Comparison of ENCODE assay signal across 21 cellular contexts in the genomic region with DNA sequence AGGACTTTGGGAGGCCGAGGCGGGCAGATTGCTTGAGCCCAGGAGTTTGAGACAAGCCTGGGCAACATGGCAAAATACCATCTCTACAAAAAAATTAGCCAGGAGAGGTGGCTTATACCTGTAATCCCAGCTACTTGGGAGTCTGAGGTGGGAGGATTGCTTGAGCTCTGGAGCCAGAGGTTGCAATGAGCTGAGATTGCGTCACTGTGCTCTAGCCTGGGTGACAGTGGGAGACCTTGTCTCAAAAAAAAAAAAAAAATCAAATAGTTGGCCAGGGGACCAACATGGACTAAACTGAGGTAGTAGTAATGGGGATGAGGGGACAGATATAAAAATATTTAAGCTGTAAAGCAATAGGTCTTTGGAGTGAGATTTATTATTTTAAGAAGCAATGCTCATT.
DNase-seq lines count a peak whose midpoint lies in the region; ATAC-seq, FAIRE-seq and TF ChIP-seq lines count a peak whose summit lies in the region.
"Had no signal": no experiment of that assay in that cellular context is flagged by ENCODE, and none has a peak within 500 bp of the region (broad histone marks: within the 10 kb centered on the region; RNA-seq: fewer than 3 reads in every experiment).

No MANE protein-coding gene starts in this region.

- TF ChIP-seq CTCF in HepG2 (CRISPR knock-in tag; IDR thresholded peaks at IDR 0.05): no peak
- no peak for TF ChIP-seq CTCF in right lobe of liver (IDR thresholded peaks at IDR 0.05)
- TF ChIP-seq CTCF in SU-DHL-6 (IDR thresholded peaks at IDR 0.05; ENCODE audit: insufficient read depth, low read length, poor library complexity, severe bottlenecking): no peak
- no peak for TF ChIP-seq CTCF in mesothelial cell of epicardium (IDR thresholded peaks at IDR 0.05; ENCODE audit: unreplicated experiment)
- no peak for TF ChIP-seq CTCF in type B pancreatic cell (conservative IDR thresholded peaks at IDR 0.05)
- no peak for TF ChIP-seq CTCF in foreskin fibroblast (IDR thresholded peaks at IDR 0.05; ENCODE audit: low read depth, low read length)

- FAIRE-seq in HepG2 (lab: Jason Lieb, UNC): no peak
- FAIRE-seq: bronchial epithelial cell, GM18507, K562 had no signal

- H3K27me3 Mint-ChIP-seq in mesothelial cell of epicardium (ENCODE audit: low read depth) (no peaks in the 10 kb centered on the region), type B pancreatic cell (no peaks in the 10 kb centered on the region)

- no peak overlapping the region for H3K27ac ChIP-seq in HepG2 (ENCODE audit: extremely low read length, insufficient read depth, low read length)
- H3K27ac ChIP-seq in right lobe of liver: no peak overlapping the region
- H3K27ac ChIP-seq in SU-DHL-6 (ENCODE audit: low read depth, low read length): peak overlapping the region; percentile 11; the same call in 1 of the 2 replicates
- H3K27ac ChIP-seq: prostate gland, thoracic aorta had no signal

- no peaks in the 10 kb centered on the region for H3K9me3 Mint-ChIP-seq in mesothelial cell of epicardium
- H3K9me3 Mint-ChIP-seq in type B pancreatic cell: no peaks in the 10 kb centered on the region

- WGBS in HepG2 (ENCODE audit: low lambda C conversion rate): 97% methylated on average over 3 of the region's 3 CpGs
- 78% methylated on average over 1 of the region's 3 CpGs for WGBS in right lobe of liver (ENCODE audit: insufficient coverage, low coverage, low lambda C conversion rate, missing lambda C conversion rate)

- H3K4me3 ChIP-seq in HepG2 (replicated peaks in 1 of 3; ENCODE audit: insufficient read depth in 1 of 3, low read depth in 2 of 3, low read length in 3 of 3): no peak overlapping the region
- H3K4me3 ChIP-seq in right lobe of liver: no peak overlapping the region
- no peak overlapping the region for H3K4me3 ChIP-seq in SU-DHL-6 (ENCODE audit: insufficient read depth, low read length, poor library complexity, severe bottlenecking)
- H3K4me3 ChIP-seq in foreskin fibroblast (ENCODE audit: low read depth in 1 of 2, low read length in 2 of 2): no peak overlapping the region
- H3K4me3 ChIP-seq: K562, MG63, prostate gland, thoracic aorta had no signal

- H3K4me2 ChIP-seq in HepG2 (ENCODE audit: low read depth, low read length) (no peak overlapping the region), SU-DHL-6 (ENCODE audit: low read depth, low read length, poor library complexity, severe bottlenecking) (no peak overlapping the region)

- no peaks in the 10 kb centered on the region for H4K20me1 ChIP-seq in HepG2 (ENCODE audit: insufficient read depth, low read length)
- peaks cover 5% of the 10 kb centered on the region; the same call in 1 of the 2 replicates for H4K20me1 ChIP-seq in SU-DHL-6 (ENCODE audit: low read depth, low read length)

- no peak for DNase-seq in HepG2 (ENCODE audit: low spot score)
- DNase-seq in right lobe of liver: no peak
- no peak for DNase-seq in mesothelial cell of epicardium (ENCODE audit: low spot score in 2 of 2, unreplicated experiment in 2 of 2)
- DNase-seq in type B pancreatic cell (ENCODE audit: extremely low spot score, unreplicated experiment): no peak
- no peak for DNase-seq in NCI-H128 (lab: John Stamatoyannopoulos, UW; ENCODE audit: unreplicated experiment)
- DNase-seq in activated CD4-positive, CD25-positive, alpha-beta regulatory T cell (lab: John Stamatoyannopoulos, UW): no peak
- DNase-seq in foreskin fibroblast: no peak
- DNase-seq: activated CD8-positive, alpha-beta memory T cell treated with anti-CD3 and anti-CD28 coated beads for 24 hours; amygdala; cortex of kidney; DMS53; GDM1; MG63; NCI-H1436; NCI-H524 had no signal

- in situ Hi-C loops in HepG2 (cut with HindIII; ENCODE audit: extremely low pct_ligation_motif_present, low pct_unique_long_range_greater_than_20kb): no loop called here

- TF ChIP-seq EP300 in HepG2 (IDR thresholded peaks at IDR 0.05; ENCODE audit: low read depth in 2 of 2, low read length in 2 of 2) (no peak), HepG2 (CRISPR knock-in tag; IDR thresholded peaks at IDR 0.05; ENCODE audit: borderline replicate concordance) (no peak)

- no peaks in the 10 kb centered on the region for H3K9me2 ChIP-seq in SU-DHL-6 (replicated peaks; ENCODE audit: insufficient read depth, low read length)

- H3K79me2 ChIP-seq in HepG2 (ENCODE audit: insufficient read depth, low read length) (no peaks in the 10 kb centered on the region), SU-DHL-6 (ENCODE audit: insufficient read depth, low read length) (peaks cover 26% of the 10 kb centered on the region)

- H3K4me3 Mint-ChIP-seq in mesothelial cell of epicardium: no peak overlapping the region
- H3K4me3 Mint-ChIP-seq in type B pancreatic cell: no peak overlapping the region

- intact Hi-C loops in HepG2 (cut with micrococcal nuclease; ENCODE audit: unreplicated experiment) (no loop called here), right lobe of liver (cut with DNase I) (no loop called here)

- H3F3A ChIP-seq in SU-DHL-6 (ENCODE audit: insufficient read depth): peaks cover 85% of the 10 kb centered on the region

- ATAC-seq in HepG2: no peak
- no peak for ATAC-seq in right lobe of liver
- ATAC-seq: K562 had no signal

- H3K36me3 Mint-ChIP-seq in mesothelial cell of epicardium: peaks cover 31% of the 10 kb centered on the region
- peaks cover 45% of the 10 kb centered on the region for H3K36me3 Mint-ChIP-seq in type B pancreatic cell

- no peaks in the 10 kb centered on the region for H3K27me3 ChIP-seq in HepG2 (ENCODE audit: control insufficient read depth in 1 of 2, insufficient read depth in 2 of 2, low read length in 2 of 2)
- H3K27me3 ChIP-seq in right lobe of liver: no peaks in the 10 kb centered on the region
- H3K27me3 ChIP-seq in SU-DHL-6 (ENCODE audit: low read length): no peaks in the 10 kb centered on the region
- H3K27me3 ChIP-seq: MG63 had no signal

- POLR2A ChIA-PET in HepG2 (lab: Yijun Ruan, JAX): no interaction called here

- H3K9ac ChIP-seq in HepG2 (ENCODE audit: insufficient read depth, low read depth, low read length) (no peak overlapping the region), SU-DHL-6 (ENCODE audit: low read length) (no peak overlapping the region)

- H3K4me1 Mint-ChIP-seq in mesothelial cell of epicardium (peaks cover 6% of the 10 kb centered on the region), type B pancreatic cell (ENCODE audit: unreplicated experiment) (no peaks in the 10 kb centered on the region)

- H3K9me3 ChIP-seq in HepG2 (ENCODE audit: low read length) (no peaks in the 10 kb centered on the region), right lobe of liver (no peaks in the 10 kb centered on the region), SU-DHL-6 (ENCODE audit: insufficient read depth, low read length) (no peaks in the 10 kb centered on the region)
- H3K9me3 ChIP-seq: MG63, prostate gland, thoracic aorta had no signal

- CTCF ChIA-PET in HepG2 (lab: Yijun Ruan, JAX; ENCODE audit: low intra/inter-chr PET ratio, low total read pairs): no interaction called here

- H2AFZ ChIP-seq in HepG2 (ENCODE audit: low read length) (no peak overlapping the region), SU-DHL-6 (ENCODE audit: low read depth, low read length, severe bottlenecking) (no peak overlapping the region)

- H3K4me1 ChIP-seq in HepG2 (ENCODE audit: insufficient read depth, low read length) (no peaks in the 10 kb centered on the region), right lobe of liver (no peaks in the 10 kb centered on the region)
- H3K4me1 ChIP-seq: prostate gland had no signal

- no TSS peak for BruUV-seq in HepG2 (replicated peaks; lab: Mats Ljungman, UMichigan)

- no peak for TF ChIP-seq POLR2A in HepG2 (IDR thresholded peaks at IDR 0.05; ENCODE audit: insufficient read depth in 1 of 2, low read depth in 2 of 2, low read length in 2 of 2)
- no peak for TF ChIP-seq POLR2A in right lobe of liver (IDR thresholded peaks at IDR 0.05)

- H3K36me3 ChIP-seq in HepG2 (replicated peaks in 1 of 2; ENCODE audit: control insufficient read depth in 1 of 2, insufficient read depth in 2 of 2, low read length in 2 of 2): peaks cover 19 to 75% of the 10 kb centered on the region in 2 experiments
- peaks cover 0 to 49% (median 17%) of the 10 kb centered on the region in 4 donors for H3K36me3 ChIP-seq in right lobe of liver
- H3K36me3 ChIP-seq in SU-DHL-6 (ENCODE audit: low read length): peaks cover 52% of the 10 kb centered on the region
- H3K36me3 ChIP-seq: prostate gland had no signal

- H3K27ac Mint-ChIP-seq in mesothelial cell of epicardium: peak overlapping the region; percentile 48
- H3K27ac Mint-ChIP-seq in type B pancreatic cell: peak overlapping the region; percentile 19

- no peak for TF ChIP-seq RAD21 in HepG2 (CRISPR knock-in tag; IDR thresholded peaks at IDR 0.05)

TF ChIP-seq in HepG2, 621 proteins besides CTCF, POLR2A, EP300 and RAD21:
- TF ChIP-seq CEBPG (CRISPR knock-in tag; IDR thresholded peaks at IDR 0.05) (0 out of 2 replicates have a peak, but pooled peaks have one; percentile 27), CEBPB (IDR thresholded peaks at IDR 0.05; ENCODE audit: borderline replicate concordance, low read depth, low read length) (peak; percentile 36; the same call in 1 of the 2 replicates), YEATS4 (CRISPR knock-in tag; IDR thresholded peaks at IDR 0.05; ENCODE audit: borderline replicate concordance) (no peak)
- TF ChIP-seq, protein P1, sequence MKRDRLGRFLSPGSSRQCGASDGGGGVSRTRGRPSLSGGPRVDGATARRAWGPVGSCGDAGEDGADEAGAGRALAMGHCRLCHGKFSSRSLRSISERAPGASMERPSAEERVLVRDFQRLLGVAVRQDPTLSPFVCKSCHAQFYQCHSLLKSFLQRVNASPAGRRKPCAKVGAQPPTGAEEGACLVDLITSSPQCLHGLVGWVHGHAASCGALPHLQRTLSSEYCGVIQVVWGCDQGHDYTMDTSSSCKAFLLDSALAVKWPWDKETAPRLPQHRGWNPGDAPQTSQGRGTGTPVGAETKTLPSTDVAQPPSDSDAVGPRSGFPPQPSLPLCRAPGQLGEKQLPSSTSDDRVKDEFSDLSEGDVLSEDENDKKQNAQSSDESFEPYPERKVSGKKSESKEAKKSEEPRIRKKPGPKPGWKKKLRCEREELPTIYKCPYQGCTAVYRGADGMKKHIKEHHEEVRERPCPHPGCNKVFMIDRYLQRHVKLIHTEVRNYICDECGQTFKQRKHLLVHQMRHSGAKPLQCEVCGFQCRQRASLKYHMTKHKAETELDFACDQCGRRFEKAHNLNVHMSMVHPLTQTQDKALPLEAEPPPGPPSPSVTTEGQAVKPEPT (CRISPR knock-in tag; IDR thresholded peaks at IDR 0.05; ENCODE audit: low read depth): no peak
